In the genomic region with DNA sequence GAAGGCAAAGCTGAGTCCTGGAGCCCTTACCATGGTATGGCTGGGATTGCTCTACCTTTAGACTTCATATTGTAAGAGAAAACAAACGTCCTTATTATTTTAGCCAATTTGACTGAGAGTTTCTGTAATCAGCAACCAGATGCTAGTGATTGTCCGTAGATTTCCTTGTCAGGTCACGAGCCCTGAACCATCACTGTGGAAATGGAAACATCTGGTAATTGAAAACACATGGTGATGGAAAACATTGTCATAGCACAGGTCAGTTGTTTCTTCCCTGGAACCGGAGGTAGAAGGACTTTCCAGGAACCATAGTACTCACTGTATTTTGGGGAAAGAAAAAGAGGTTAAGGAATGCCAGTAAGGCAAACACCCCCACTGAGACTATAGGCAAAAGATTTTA, we compare ENCODE assay signal across 27 cellular contexts. TPM values are rescaled to one million over a fixed set of nuclear protein-coding genes. Genes with fewer than 3 reads are reported as not detected.
"Had no signal": no experiment of that assay in that cellular context is flagged by ENCODE, and none has a peak within 500 bp of the region (broad histone marks: within the 10 kb centered on the region; RNA-seq: fewer than 3 reads in every experiment).

No MANE protein-coding gene starts in this region.

- ATAC-seq: esophagus mucosa; gastrocnemius medialis; mucosa of descending colon; natural killer cell treated with Interleukin-12 subunit alpha and Interleukin-12 subunit beta and Interleukin-15 and Interleukin-18, amount 100 ng/mL, for 72 hours; pancreas; right lobe of liver; stimulated activated effector memory CD8-positive, alpha-beta T cell treated with anti-CD3 and anti-CD28 coated beads, Interleukin-12 subunit alpha, Interleukin-12 subunit beta, amount 100 ng/mL, for 72 hours had no signal

- H3K4me3 ChIP-seq: dorsolateral prefrontal cortex, gastrocnemius medialis, lung, mucosa of descending colon, pancreas, right lobe of liver, smooth muscle cell, stomach, thyroid gland, vagina had no signal

- DNase-seq: dorsolateral prefrontal cortex; effector CD4-positive, alpha-beta T cell; gastrocnemius medialis; head of caudate nucleus; mucosa of descending colon; naive B cell; pancreas; right lobe of liver; stimulated activated CD4-positive, alpha-beta T cell treated with anti-CD3 and anti-CD28 coated beads, Interleukin-12 subunit alpha, Interleukin-12 subunit beta, amount 100 ng/mL, for 4 hours; stimulated activated CD4-positive, alpha-beta T cell treated with anti-CD3 and anti-CD28 coated beads, Interleukin-2, amount 100 ng/mL, for 24 hours; stimulated activated CD4-positive, alpha-beta T cell treated with anti-CD3 and anti-CD28 coated beads, Interleukin-4, amount 100 ng/mL, for 24 hours; stimulated activated naive CD4-positive, alpha-beta T cell treated with Interleukin-2 at 50 U/mL for 16 hours; stomach; thyroid gland; trophoblast cell had no signal

RNA-seq across cellular contexts. Expression of gene DEUP1, which starts 40.5 kb away (rescaled TPM):
- total RNA-seq: esophagus mucosa; fibroblast of lung; gastrocnemius medialis; glomerular endothelial cell; mucosa of descending colon; natural killer cell treated with Interleukin-12 subunit alpha and Interleukin-12 subunit beta and Interleukin-15 and Interleukin-18, amount 100 ng/mL, for 72 hours; omental fat pad; posterior vena cava; right lobe of liver; stomach; subcutaneous adipose tissue; ureter; vagina had no signal
